Comparison of ENCODE assay signal across 26 cellular contexts in the genomic region with DNA sequence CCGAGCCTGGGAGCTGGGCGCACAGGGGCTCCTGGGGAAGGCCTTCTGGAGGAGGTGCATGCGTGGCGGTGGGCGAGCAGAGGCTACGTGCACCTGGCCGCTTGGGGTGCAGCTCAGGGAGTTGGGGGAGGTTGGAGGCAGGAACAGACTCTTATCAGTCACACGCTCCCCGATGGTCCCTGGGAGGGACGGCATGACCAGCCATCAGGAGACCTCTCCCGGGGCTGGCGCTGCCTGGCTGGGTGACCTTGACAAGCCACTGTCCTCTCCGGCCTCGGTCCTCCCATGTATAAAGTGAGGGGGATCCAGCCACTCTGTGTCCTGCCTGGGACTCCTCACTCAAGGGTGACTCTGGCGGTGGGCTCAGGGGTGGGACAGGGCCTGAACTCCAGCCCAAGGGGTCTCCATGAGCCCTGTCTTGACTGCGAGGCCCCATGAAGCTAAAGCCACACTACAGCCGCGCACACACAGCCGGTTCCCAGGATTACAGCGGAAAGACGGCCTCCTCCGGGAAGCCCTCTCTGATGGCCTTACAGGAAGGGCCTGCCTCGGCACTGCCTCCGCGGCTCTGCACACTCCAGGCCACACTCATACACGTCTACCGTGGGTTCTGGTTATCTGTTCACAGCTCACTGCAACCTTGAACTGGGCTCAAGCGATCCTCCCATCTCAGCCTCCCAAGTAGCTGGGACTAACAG. TPM values are rescaled to one million over a fixed set of nuclear protein-coding genes. Genes with fewer than 3 reads are reported as not detected.
DNase-seq lines count a peak whose midpoint lies in the region; ATAC-seq and TF ChIP-seq lines count a peak whose summit lies in the region.
"Had no signal": no experiment of that assay in that cellular context is flagged by ENCODE, and none has a peak within 500 bp of the region (broad histone marks: within the 10 kb centered on the region; RNA-seq: fewer than 3 reads in every experiment).

No MANE protein-coding gene starts in this region.

- H3K79me1 ChIP-seq in neuronal stem cell (ENCODE audit: low read depth, low read length), result peaks cover 2% of the 10 kb centered on the region

- H3K23ac ChIP-seq in neuronal stem cell (ENCODE audit: low read depth, low read length, poor library complexity), result no peak overlapping the region

- H3K9me3 ChIP-seq in duodenal mucosa (ENCODE audit: control insufficient read depth in 1 of 2, low read length in 2 of 2) (no peaks in the 10 kb centered on the region), neuronal stem cell (replicated peaks in 1 of 2; ENCODE audit: control insufficient read depth in 2 of 2, insufficient read depth in 1 of 2, low read depth in 1 of 2, low read length in 2 of 2) (peaks cover 0 to 3% of the 10 kb centered on the region in 2 donors)
- H3K9me3 ChIP-seq: adrenal gland, HAP-1, upper lobe of right lung had no signal

- H3K4me3 ChIP-seq in duodenal mucosa (ENCODE audit: low read depth in 1 of 2, low read length in 2 of 2) (peak overlapping the region; percentile 70 to 73), neuronal stem cell (ENCODE audit: low read length in 2 of 2) (no peak overlapping the region)
- H3K4me3 ChIP-seq: adrenal gland, dorsolateral prefrontal cortex, HAP-1, upper lobe of right lung had no signal

- H3K27ac ChIP-seq in 22Rv1 (peak overlapping the region; percentile 96), duodenal mucosa (ENCODE audit: low read depth, low read length) (no peak overlapping the region), neuronal stem cell (replicated peaks; ENCODE audit: low read length) (no peak overlapping the region)
- H3K27ac ChIP-seq: adrenal gland, dorsolateral prefrontal cortex, parathyroid adenoma, upper lobe of right lung had no signal

- H3K27me3 ChIP-seq in duodenal mucosa (ENCODE audit: control insufficient read depth in 1 of 2, insufficient read depth in 2 of 2, low read length in 2 of 2), result no peaks in the 10 kb centered on the region
- peaks cover 0 to 3% (median 3%) of the 10 kb centered on the region in 3 experiments for H3K27me3 ChIP-seq in neuronal stem cell (ENCODE audit: control insufficient read depth in 3 of 3, insufficient read depth in 3 of 3, low read depth in 1 of 3, low read length in 3 of 3)
- H3K27me3 ChIP-seq: adrenal gland, upper lobe of right lung had no signal

- no peak for ATAC-seq in GM19455 (IDR thresholded peaks at IDR 0.05; ENCODE audit: unreplicated experiment)
- ATAC-seq: stimulated activated naive B cell treated with anti-CD40 and anti-IgM and Interleukin-4, amounts not matched to agents 10 μg/mL and 1 μg/mL and 100 μg/mL, for 72 hours; upper lobe of right lung had no signal

- H4K8ac ChIP-seq in neuronal stem cell (ENCODE audit: low read depth, low read length), result peak overlapping the region; percentile 65

- H3K4me3 Mint-ChIP-seq in HFFc6, result no peak overlapping the region
- H3K4me3 Mint-ChIP-seq: activated CD4-positive, alpha-beta memory T cell treated with anti-CD3 and anti-CD28 coated beads, Interleukin-2, amount 10 ng/mL, durations not matched to agents 7 days and 5 days; activated naive CD4-positive, alpha-beta T cell treated with anti-CD3 and anti-CD28 coated beads for 36 hours; brain; nephron progenitor cell; stimulated activated naive B cell treated with anti-CD40 and anti-IgM and Interleukin-4, amounts not matched to agents 10 μg/mL and 1 μg/mL and 100 μg/mL, for 72 hours had no signal

- peak overlapping the region; percentile 84 for H2BK12ac ChIP-seq in neuronal stem cell (ENCODE audit: low read length)

- no peak overlapping the region for H4K91ac ChIP-seq in neuronal stem cell (ENCODE audit: low read depth, low read length, poor library complexity)

- H3K9me3 Mint-ChIP-seq in HFFc6, result no peaks in the 10 kb centered on the region
- H3K9me3 Mint-ChIP-seq: activated CD4-positive, alpha-beta memory T cell treated with anti-CD3 and anti-CD28 coated beads, Interleukin-2, amount 10 ng/mL, durations not matched to agents 7 days and 5 days; activated naive CD4-positive, alpha-beta T cell treated with anti-CD3 and anti-CD28 coated beads for 36 hours; brain; nephron progenitor cell; stimulated activated naive B cell treated with anti-CD40 and anti-IgM and Interleukin-4, amounts not matched to agents 10 μg/mL and 1 μg/mL and 100 μg/mL, for 72 hours had no signal

- H3K36me3 Mint-ChIP-seq in HFFc6 (ENCODE audit: low read depth), result no peaks in the 10 kb centered on the region
- H3K36me3 Mint-ChIP-seq: brain; stimulated activated naive B cell treated with anti-CD40 and anti-IgM and Interleukin-4, amounts not matched to agents 10 μg/mL and 1 μg/mL and 100 μg/mL, for 72 hours had no signal

- H2BK120ac ChIP-seq in neuronal stem cell (ENCODE audit: low read depth, low read length), result peak overlapping the region; percentile 72

- H3K4me1 ChIP-seq in duodenal mucosa (ENCODE audit: control insufficient read depth in 1 of 2, insufficient read depth in 2 of 2, low read length in 2 of 2), result peaks cover 9 to 26% of the 10 kb centered on the region in 2 donors
- peaks cover 7 to 10% of the 10 kb centered on the region in 2 donors for H3K4me1 ChIP-seq in neuronal stem cell (ENCODE audit: control insufficient read depth in 2 of 2, insufficient read depth in 1 of 2, low read depth in 1 of 2, low read length in 2 of 2)
- H3K4me1 ChIP-seq: upper lobe of right lung had no signal

- peak overlapping the region; percentile 53 for H2BK5ac ChIP-seq in neuronal stem cell (ENCODE audit: low read length)

- H3K14ac ChIP-seq in neuronal stem cell (ENCODE audit: low read length), result peak overlapping the region; percentile 47

- no peak overlapping the region for H3K4me2 ChIP-seq in neuronal stem cell (ENCODE audit: insufficient read depth, low read length, poor library complexity, severe bottlenecking)

- no CpG with 5 or more reads among the region's 28 CpGs for WGBS in neuronal stem cell (ENCODE audit: extremely low coverage in 2 of 2, insufficient read length in 2 of 2, insufficient replicate concordance in 1 of 2), 2 donors

- peaks cover 14% of the 10 kb centered on the region for H3K4me1 Mint-ChIP-seq in HFFc6 (ENCODE audit: low read depth)
- H3K4me1 Mint-ChIP-seq: activated CD4-positive, alpha-beta memory T cell treated with anti-CD3 and anti-CD28 coated beads, Interleukin-2, amount 10 ng/mL, durations not matched to agents 7 days and 5 days had no signal

- H2AFZ ChIP-seq in neuronal stem cell (ENCODE audit: low read length), result no peak overlapping the region
- H2AFZ ChIP-seq: parathyroid adenoma had no signal

- no peaks in the 10 kb centered on the region; the same call in none of the 2 replicates for H3K27me3 Mint-ChIP-seq in HFFc6 (ENCODE audit: insufficient read depth)
- H3K27me3 Mint-ChIP-seq: activated CD4-positive, alpha-beta memory T cell treated with anti-CD3 and anti-CD28 coated beads, Interleukin-2, amount 10 ng/mL, durations not matched to agents 7 days and 5 days; brain; stimulated activated naive B cell treated with anti-CD40 and anti-IgM and Interleukin-4, amounts not matched to agents 10 μg/mL and 1 μg/mL and 100 μg/mL, for 72 hours had no signal

- H3K27ac Mint-ChIP-seq in HFFc6, result 0 out of 2 replicates have a peak overlapping the region, but pooled peaks have one; percentile 11
- H3K27ac Mint-ChIP-seq: activated CD4-positive, alpha-beta memory T cell treated with anti-CD3 and anti-CD28 coated beads, Interleukin-2, amount 10 ng/mL, durations not matched to agents 7 days and 5 days; activated naive CD4-positive, alpha-beta T cell treated with anti-CD3 and anti-CD28 coated beads for 36 hours; brain; nephron progenitor cell; stimulated activated naive B cell treated with anti-CD40 and anti-IgM and Interleukin-4, amounts not matched to agents 10 μg/mL and 1 μg/mL and 100 μg/mL, for 72 hours had no signal

- H2BK15ac ChIP-seq in neuronal stem cell (ENCODE audit: low read length), result peak overlapping the region; percentile 99

- no peak for TF ChIP-seq CTCF in 22Rv1 (IDR thresholded peaks at IDR 0.05)
- no peak for TF ChIP-seq CTCF in HFFc6 (IDR thresholded peaks at IDR 0.05)

- peak overlapping the region; percentile 97 for H2AK5ac ChIP-seq in neuronal stem cell (ENCODE audit: low read depth, low read length)

- no peak overlapping the region for H3K4ac ChIP-seq in neuronal stem cell (ENCODE audit: low read length)

- DNase-seq in HFFc6, result no peak
- no peak for DNase-seq in neuronal stem cell (ENCODE audit: low spot score)
- no peak for DNase-seq in NCI-H1048 (lab: John Stamatoyannopoulos, UW)
- DNase-seq in activated naive CD4-positive, alpha-beta T cell treated with anti-CD3 and anti-CD28 coated beads, Interleukin-2, amount 50 U/mL, for 16 hours, result no peak
- DNase-seq: activated CD4-positive, alpha-beta memory T cell treated with anti-CD3 and anti-CD28 coated beads, Interleukin-2, amount 10 ng/mL, durations not matched to agents 7 days and 5 days; activated CD4-positive, CD25-positive, alpha-beta regulatory T cell treated with anti-CD3 and anti-CD28 coated beads, Interleukin-2, amount 50 U/mL, for 72 hours; activated naive CD4-positive, alpha-beta T cell treated with anti-CD3 and anti-CD28 coated beads for 36 hours; adrenal gland; DMS153; dorsolateral prefrontal cortex; NCI-H1436 treated with DMSO at 0.1 percent for 48 hours; NCI-H2107; NCI-H748 treated with DMSO at 0.1 percent for 48 hours; nephron progenitor cell; small intestine; stimulated activated naive B cell treated with anti-CD40 and anti-IgM and Interleukin-4, amounts not matched to agents 10 μg/mL and 1 μg/mL and 100 μg/mL, for 72 hours; substantia nigra; T-helper 2 cell; upper lobe of right lung had no signal

- H3K18ac ChIP-seq in neuronal stem cell (ENCODE audit: low read length), result peak overlapping the region; percentile 71

- H3K36me3 ChIP-seq in duodenal mucosa (ENCODE audit: control insufficient read depth in 1 of 2, insufficient read depth in 2 of 2, low read length in 2 of 2) (peaks cover 8 to 19% of the 10 kb centered on the region in 2 donors), neuronal stem cell (replicated peaks in 1 of 2; ENCODE audit: control insufficient read depth in 2 of 2, insufficient read depth in 2 of 2, low read length in 2 of 2) (no peaks in the 10 kb centered on the region)
- H3K36me3 ChIP-seq: adrenal gland, HAP-1, upper lobe of right lung had no signal

- H3K9ac ChIP-seq in duodenal mucosa (ENCODE audit: low read depth in 1 of 2, low read length in 2 of 2) (no peak overlapping the region), neuronal stem cell (ENCODE audit: low read depth, low read length, poor library complexity) (no peak overlapping the region)
- H3K9ac ChIP-seq: parathyroid adenoma had no signal

RNA-seq across cellular contexts. Expression of gene TMEM184A, which starts 2.3 kb away (rescaled TPM):
- total RNA-seq in HFFc6 (2021; fragmentation: NEBNext Ultra II Directional; extraction: Animal tissue kit (Norgen Biotek cat#: 25700)), result 1 to 10 TPM in 5 of 6 experiments, under 1 TPM in 1; 0.79 to 2.0 (median 1.5) TPM
- polyA plus RNA-seq in neuronal stem cell (2013, experiment 1 of 2), result 0.32 TPM
- polyA plus RNA-seq in neuronal stem cell (2013, experiment 2 of 2), result 0.28 TPM
- total RNA-seq: activated CD4-positive, alpha-beta memory T cell treated with anti-CD3 and anti-CD28 coated beads, Interleukin-2, amount 10 ng/mL, durations not matched to agents 7 days and 5 days; frontal cortex had no signal

RNA-seq across cellular contexts. Expression of gene PSMG3, which starts 16.2 kb away (rescaled TPM):
- 10 to 100 TPM; 25.6 to 31.0 (median 28.2) TPM for total RNA-seq in HFFc6 (2021; fragmentation: NEBNext Ultra II Directional; extraction: Animal tissue kit (Norgen Biotek cat#: 25700))
- polyA plus RNA-seq in neuronal stem cell (2013, experiment 1 of 2), result 16.9 TPM
- 15.7 TPM for polyA plus RNA-seq in neuronal stem cell (2013, experiment 2 of 2)

RNA-seq across cellular contexts. Expression of gene MAFK, which starts 23.2 kb away (rescaled TPM):
- total RNA-seq in HFFc6 (2021; fragmentation: NEBNext Ultra II Directional; extraction: Animal tissue kit (Norgen Biotek cat#: 25700)), result 10 to 100 TPM; 29.8 to 43.7 (median 31.5) TPM
- 4.4 TPM for polyA plus RNA-seq in neuronal stem cell (2013, experiment 1 of 2)
- polyA plus RNA-seq in neuronal stem cell (2013, experiment 2 of 2), result 4.1 TPM

RNA-seq across cellular contexts. Expression of gene INTS1, which starts 49.5 kb away (rescaled TPM):
- total RNA-seq in HFFc6 (2021; fragmentation: NEBNext Ultra II Directional; extraction: Animal tissue kit (Norgen Biotek cat#: 25700)), result 100 to 1,000 TPM in 1 of 6 experiments, 10 to 100 TPM in 5; 84.0 to 104 (median 89.5) TPM
- polyA plus RNA-seq in neuronal stem cell (2013, experiment 1 of 2), result 25.3 TPM
- 24.4 TPM for polyA plus RNA-seq in neuronal stem cell (2013, experiment 2 of 2)

Comparison
In these comparisons a context has a peak if more than half of its experiments do, and no peak if none do; other contexts are left out.
1. H3K4me3 ChIP-seq: peak in duodenal mucosa (2 of 2); none in neuronal stem cell (0 of 2).